In genomic region chr17:9647014-9647413, GRCh38 we compare ENCODE assay signal across 17 cellular contexts. TPM values are rescaled to one million over a fixed set of nuclear protein-coding genes. Genes with fewer than 3 reads are reported as not detected.
DNase-seq lines count a peak whose midpoint lies in the region; ATAC-seq and TF ChIP-seq lines count a peak whose summit lies in the region.
"Had no signal": no experiment of that assay in that cellular context is flagged by ENCODE, and none has a peak within 500 bp of the region (broad histone marks: within the 10 kb centered on the region; RNA-seq: fewer than 3 reads in every experiment).

No MANE protein-coding gene starts in this region.

- ATAC-seq in GM21737 (IDR thresholded peaks at IDR 0.05; ENCODE audit: unreplicated experiment) (no peak), HG03280 (IDR thresholded peaks at IDR 0.05; ENCODE audit: unreplicated experiment) (no peak)
- ATAC-seq: left lobe of liver, psoas muscle had no signal

- peak overlapping the region in 1 of 11 experiments; percentile 88; a peak in 2 of 22 replicates for H3K9ac ChIP-seq in BLaER1 treated with 17β-estradiol and CSF1 and Interleukin-3, amounts not matched to agents 10 nM and 100 nM
- peak overlapping the region in 1 of 2 donors; percentile 85 for H3K9ac ChIP-seq in colonic mucosa (ENCODE audit: low read depth in 2 of 2, low read length in 2 of 2)
- H3K9ac ChIP-seq in mesenchymal stem cell (ENCODE audit: low read length), result no peak overlapping the region

- no peak overlapping the region for H3K4ac ChIP-seq in mesenchymal stem cell (ENCODE audit: low read depth in 1 of 2, low read length in 2 of 2)

- TF ChIP-seq CTCF in colonic mucosa (IDR thresholded peaks at IDR 0.05), result no peak

- no peaks in the 10 kb centered on the region for H3K9me3 ChIP-seq in BLaER1 treated with 17β-estradiol and CSF1 and Interleukin-3, amounts not matched to agents 10 nM and 100 nM (replicated peaks in 1 of 11)
- no peaks in the 10 kb centered on the region for H3K9me3 ChIP-seq in colonic mucosa
- H3K9me3 ChIP-seq in mesenchymal stem cell (ENCODE audit: control insufficient read depth, low read length), result no peaks in the 10 kb centered on the region
- H3K9me3 ChIP-seq: esophagus muscularis mucosa, psoas muscle, suprapubic skin had no signal

- WGBS in mesenchymal stem cell, result 9% methylated on average over 4 of the region's 4 CpGs

- H3K23ac ChIP-seq in mesenchymal stem cell (ENCODE audit: low read length in 2 of 2), result no peak overlapping the region

- DNase-seq in KBM-7, result peak; percentile 24
- no peak for DNase-seq in colonic mucosa
- peak; percentile 4 for DNase-seq in mesenchymal stem cell
- DNase-seq in activated gamma-delta T cell (lab: John Stamatoyannopoulos, UW), result no peak
- no peak for DNase-seq in COLO829 (ENCODE audit: low spot score)
- DNase-seq: activated T-cell treated with anti-CD3 and anti-CD28 coated beads for 4 hours, aorta, IMR-90, NCI-H2107, psoas muscle, RPMI8226 had no signal

- H2BK15ac ChIP-seq in mesenchymal stem cell (ENCODE audit: low read depth, poor library complexity, severe bottlenecking), result no peak overlapping the region

- no peak overlapping the region for H2BK12ac ChIP-seq in mesenchymal stem cell (ENCODE audit: low read length in 2 of 2)

- H3K14ac ChIP-seq in mesenchymal stem cell (ENCODE audit: low read length in 2 of 2), result no peak overlapping the region

- peaks cover 18 to 45% (median 35%) of the 10 kb centered on the region in 10 experiments for H3K4me1 ChIP-seq in BLaER1 treated with 17β-estradiol and CSF1 and Interleukin-3, amounts not matched to agents 10 nM and 100 nM
- H3K4me1 ChIP-seq in colonic mucosa, result no peaks in the 10 kb centered on the region
- H3K4me1 ChIP-seq in mesenchymal stem cell (ENCODE audit: control insufficient read depth, insufficient read depth, low read depth, low read length), result peaks cover 6% of the 10 kb centered on the region

- peak overlapping the region; percentile 80 to 97 (median 92) for H3K4me2 ChIP-seq in BLaER1 treated with 17β-estradiol and CSF1 and Interleukin-3, amounts not matched to agents 10 nM and 100 nM
- H3K4me2 ChIP-seq in mesenchymal stem cell (ENCODE audit: low read length, poor library complexity, severe bottlenecking), result no peak overlapping the region

- peaks cover 6% of the 10 kb centered on the region for H3K79me1 ChIP-seq in mesenchymal stem cell (replicated peaks; ENCODE audit: low read length, poor library complexity, severe bottlenecking)

- H4K20me1 ChIP-seq in BLaER1 treated with 17β-estradiol and CSF1 and Interleukin-3, amounts not matched to agents 10 nM and 100 nM, result no peaks in the 10 kb centered on the region

- no peak overlapping the region for H3K27ac ChIP-seq in BLaER1 treated with 17β-estradiol and CSF1 and Interleukin-3, amounts not matched to agents 10 nM and 100 nM
- H3K27ac ChIP-seq in colonic mucosa, result no peak overlapping the region
- H3K27ac ChIP-seq in mesenchymal stem cell (ENCODE audit: low read length, poor library complexity, severe bottlenecking), result no peak overlapping the region
- H3K27ac ChIP-seq: esophagus muscularis mucosa, psoas muscle, suprapubic skin had no signal

- H3K18ac ChIP-seq in mesenchymal stem cell (ENCODE audit: low read depth in 1 of 2, low read length in 2 of 2), result no peak overlapping the region

- intact Hi-C loops in colonic mucosa (cut with DNase I), result no loop called here

- H2AFZ ChIP-seq in mesenchymal stem cell (ENCODE audit: low read depth, low read length), result no peak overlapping the region

- in situ Hi-C loops in KBM-7 (cut with MboI; ENCODE audit: low pct_unique_long_range_greater_than_20kb, low sequenced_read_pairs), result no loop called here

- no peaks in the 10 kb centered on the region for H3K36me3 ChIP-seq in BLaER1 treated with 17β-estradiol and CSF1 and Interleukin-3, amounts not matched to agents 10 nM and 100 nM
- H3K36me3 ChIP-seq in colonic mucosa, result no peaks in the 10 kb centered on the region
- no peaks in the 10 kb centered on the region for H3K36me3 ChIP-seq in mesenchymal stem cell (ENCODE audit: control insufficient read depth in 1 of 2, insufficient read depth in 2 of 2, low read depth in 1 of 2, low read length in 2 of 2)
- H3K36me3 ChIP-seq: esophagus muscularis mucosa, suprapubic skin had no signal

- H2AK5ac ChIP-seq in mesenchymal stem cell (ENCODE audit: low read length, severe bottlenecking), result no peak overlapping the region

- peak overlapping the region in 4 of 10 experiments; percentile 81 to 97 (median 95); a peak in 6 of 20 replicates for H3K4me3 ChIP-seq in BLaER1 treated with 17β-estradiol and CSF1 and Interleukin-3, amounts not matched to agents 10 nM and 100 nM
- H3K4me3 ChIP-seq in colonic mucosa (peak overlapping the region; percentile 64), mesenchymal stem cell (ENCODE audit: insufficient read depth in 1 of 2, low read depth in 1 of 2, low read length in 2 of 2) (no peak overlapping the region)
- H3K4me3 ChIP-seq: esophagus muscularis mucosa, psoas muscle had no signal

- H2BK5ac ChIP-seq in mesenchymal stem cell (ENCODE audit: low read depth, low read length, poor library complexity, severe bottlenecking), result no peak overlapping the region

- H4K91ac ChIP-seq in mesenchymal stem cell (ENCODE audit: low read length), result no peak overlapping the region

- H3K27me3 ChIP-seq in BLaER1 treated with 17β-estradiol and CSF1 and Interleukin-3, amounts not matched to agents 10 nM and 100 nM, result peaks cover 0 to 13% (median 0%) of the 10 kb centered on the region in 11 experiments; a peak in 5 of 22 replicates
- no peaks in the 10 kb centered on the region for H3K27me3 ChIP-seq in colonic mucosa
- H3K27me3 ChIP-seq in mesenchymal stem cell (ENCODE audit: control insufficient read depth in 1 of 2, insufficient read depth in 1 of 2, low read length in 2 of 2), result peaks cover 0 to 32% of the 10 kb centered on the region in 2 experiments

- H4K8ac ChIP-seq in mesenchymal stem cell (ENCODE audit: low read length), result no peak overlapping the region

- H2BK120ac ChIP-seq in mesenchymal stem cell (ENCODE audit: low read depth, low read length), result no peak overlapping the region

RNA-seq across cellular contexts. Expression of gene USP43, which starts 1.7 kb away (rescaled TPM):
- total RNA-seq in colonic mucosa, result 10 to 100 TPM; 14.2 to 15.6 TPM
- 1.4 TPM for polyA plus RNA-seq in mesenchymal stem cell (2013, experiment 1 of 2)
- polyA plus RNA-seq in mesenchymal stem cell (2013, experiment 2 of 2), result 1.5 TPM
- total RNA-seq: IMR-90 had no signal
- polyA plus RNA-seq: IMR-90 had no signal

Comparison
In these comparisons a context has a peak if more than half of its experiments do, and no peak if none do; other contexts are left out.
1. DNase-seq: peak in KBM-7 (single experiment) and mesenchymal stem cell (single experiment); none in colonic mucosa (single experiment), activated gamma-delta T cell (single experiment) and COLO829 (single experiment).